ENCODE assay signal across 21 cellular contexts in the genomic region with DNA sequence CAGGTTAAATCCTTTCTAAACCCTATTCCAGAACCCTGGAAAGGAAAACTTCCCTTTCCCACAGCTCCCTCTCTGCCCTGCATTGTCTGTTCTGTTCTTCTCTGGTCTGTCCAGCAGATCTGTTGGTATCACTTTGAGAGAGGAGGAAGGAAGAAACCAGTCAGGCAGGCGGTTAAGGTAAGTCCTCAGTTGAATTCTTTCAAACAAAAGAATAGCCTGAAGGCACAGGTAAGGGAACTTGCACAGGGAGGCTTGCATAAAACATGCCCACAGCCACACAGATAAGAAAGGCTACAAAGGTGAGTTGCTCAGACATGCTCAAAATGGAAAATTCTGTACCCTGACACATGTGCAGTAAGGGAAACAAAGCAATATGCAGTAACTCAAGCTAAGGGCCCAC.
A peak's percentile ranks its signal among the peaks of the same experiment; 100 is the strongest.
DNase-seq lines count a peak whose midpoint lies in the region; ATAC-seq and TF ChIP-seq lines count a peak whose summit lies in the region.
"Had no signal": no experiment of that assay in that cellular context is flagged by ENCODE, and none has a peak within 500 bp of the region (broad histone marks: within the 10 kb centered on the region; RNA-seq: fewer than 3 reads in every experiment).

No MANE protein-coding gene starts in this region.

- H3K4me1 ChIP-seq in breast epithelium (no peaks in the 10 kb centered on the region), trophoblast cell (ENCODE audit: control insufficient read depth in 1 of 2, insufficient read depth in 2 of 2, low read length in 2 of 2) (peaks cover 9 to 19% of the 10 kb centered on the region in 2 experiments)
- H3K4me1 ChIP-seq in CD4-positive, alpha-beta memory T cell (ENCODE audit: insufficient read depth, low read length), result no peaks in the 10 kb centered on the region

- no peak overlapping the region for H3K9ac ChIP-seq in trophoblast cell (ENCODE audit: low read length)
- H3K9ac ChIP-seq: SK-N-SH had no signal

- TF ChIP-seq CTCF in MCF 10A (IDR thresholded peaks at IDR 0.05; ENCODE audit: unreplicated experiment) (no peak), breast epithelium (IDR thresholded peaks at IDR 0.05) (no peak), endothelial cell (IDR thresholded peaks at IDR 0.05; ENCODE audit: unreplicated experiment) (no peak)

- no peak overlapping the region for H2BK120ac ChIP-seq in trophoblast cell (ENCODE audit: insufficient read depth, low read length, poor library complexity)

- H2AFZ ChIP-seq in trophoblast cell (ENCODE audit: insufficient read depth, low read length, poor library complexity), result no peak overlapping the region

- H3K4me3 Mint-ChIP-seq in MCF 10A (ENCODE audit: unreplicated experiment), result no peak overlapping the region
- no peak overlapping the region for H3K4me3 Mint-ChIP-seq in endothelial cell (ENCODE audit: unreplicated experiment)
- H3K4me3 Mint-ChIP-seq in CD4-positive, alpha-beta memory T cell, result no peak overlapping the region

- H3K14ac ChIP-seq in trophoblast cell (ENCODE audit: low read length), result no peak overlapping the region

- H3K27ac ChIP-seq in breast epithelium (no peak overlapping the region), trophoblast cell (ENCODE audit: low read depth, low read length) (no peak overlapping the region)
- H3K27ac ChIP-seq in CD4-positive, alpha-beta memory T cell (ENCODE audit: low read depth, low read length), result no peak overlapping the region
- H3K27ac ChIP-seq: 22Rv1, C4-2B had no signal

- H3K4me1 Mint-ChIP-seq in MCF 10A (ENCODE audit: insufficient read depth, unreplicated experiment), result no peaks in the 10 kb centered on the region
- peaks cover 34% of the 10 kb centered on the region for H3K4me1 Mint-ChIP-seq in endothelial cell (ENCODE audit: unreplicated experiment)
- H3K4me1 Mint-ChIP-seq in CD4-positive, alpha-beta memory T cell, result no peaks in the 10 kb centered on the region

- H3K36me3 ChIP-seq in breast epithelium (no peaks in the 10 kb centered on the region), trophoblast cell (ENCODE audit: control insufficient read depth in 1 of 2, insufficient read depth in 2 of 2, low read length in 2 of 2) (no peaks in the 10 kb centered on the region)
- H3K36me3 ChIP-seq in CD4-positive, alpha-beta memory T cell (ENCODE audit: insufficient read depth, low read length), result no peaks in the 10 kb centered on the region

- H4K91ac ChIP-seq in trophoblast cell (ENCODE audit: low read depth, low read length), result peak overlapping the region; percentile 21

- peak overlapping the region; percentile 29 for H3K4ac ChIP-seq in trophoblast cell (ENCODE audit: low read depth, low read length)

- no peaks in the 10 kb centered on the region for H3K79me2 ChIP-seq in trophoblast cell (ENCODE audit: control insufficient read depth, insufficient read depth, low read length, poor library complexity)

- H2BK5ac ChIP-seq in trophoblast cell (ENCODE audit: low read depth, low read length, poor library complexity), result peak overlapping the region; percentile 33

- no peak overlapping the region for H3K23ac ChIP-seq in trophoblast cell (ENCODE audit: low read length)

- BruUV-seq in MCF 10A (replicated peaks; lab: Mats Ljungman, UMichigan), result no TSS peak

- no CpG with 5 or more reads among the region's 1 CpG for WGBS in trophoblast cell (ENCODE audit: extremely low coverage, insufficient coverage, insufficient read length)

- H3K4me3 ChIP-seq in breast epithelium, result no peak overlapping the region
- no peak overlapping the region for H3K4me3 ChIP-seq in trophoblast cell (ENCODE audit: low read depth, low read length)
- H3K4me3 ChIP-seq in CD4-positive, alpha-beta memory T cell (ENCODE audit: low read length in 2 of 2), result no peak overlapping the region

- DNase-seq in MCF 10A (ENCODE audit: unreplicated experiment), result no peak
- DNase-seq in breast epithelium (ENCODE audit: low spot score in 2 of 2), result no peak
- peak; percentile 26 for DNase-seq in NCI-H226
- no peak for DNase-seq in endothelial cell (ENCODE audit: low spot score)
- peak in 1 of 2 donors; percentile 37 for DNase-seq in trophoblast cell
- no peak for DNase-seq in CD4-positive, alpha-beta memory T cell
- DNase-seq: DMS53, GF-D8, MM.1S, NCI-H1092, NCI-H1436, NCI-H187 treated with DMSO at 0.1 percent for 48 hours, NCI-H510A treated with DMSO at 0.1 percent for 48 hours, NCI-H748 treated with DMSO at 0.1 percent for 48 hours, SIG-M5, SK-N-SH had no signal

- H3K9me3 ChIP-seq in breast epithelium (peaks cover 0 to 11% of the 10 kb centered on the region in 2 donors), trophoblast cell (ENCODE audit: insufficient read depth, low read depth, low read length) (no peaks in the 10 kb centered on the region)
- no peaks in the 10 kb centered on the region for H3K9me3 ChIP-seq in CD4-positive, alpha-beta memory T cell (ENCODE audit: control insufficient read depth in 1 of 2, low read length in 2 of 2)
- H3K9me3 ChIP-seq: SK-N-SH had no signal

- H3K18ac ChIP-seq in trophoblast cell (ENCODE audit: low read length), result no peak overlapping the region

- H2BK12ac ChIP-seq in trophoblast cell (ENCODE audit: low read length), result no peak overlapping the region

- no peak overlapping the region for H3K4me2 ChIP-seq in trophoblast cell (ENCODE audit: low read length)
- H3K4me2 ChIP-seq: SK-N-SH had no signal

- H4K12ac ChIP-seq in trophoblast cell (ENCODE audit: low read depth, low read length), result no peak overlapping the region

- no peaks in the 10 kb centered on the region for H3K27me3 ChIP-seq in breast epithelium
- H3K27me3 ChIP-seq in trophoblast cell (ENCODE audit: insufficient read depth, low read length), result no peaks in the 10 kb centered on the region
- H3K27me3 ChIP-seq in CD4-positive, alpha-beta memory T cell (ENCODE audit: insufficient read depth, low read length), result no peaks in the 10 kb centered on the region

- H3K36me3 Mint-ChIP-seq in MCF 10A (ENCODE audit: insufficient read depth, unreplicated experiment) (no peaks in the 10 kb centered on the region), endothelial cell (ENCODE audit: low read depth, unreplicated experiment) (peaks cover 12% of the 10 kb centered on the region)
- H3K36me3 Mint-ChIP-seq in CD4-positive, alpha-beta memory T cell, result no peaks in the 10 kb centered on the region

- H3K9me3 Mint-ChIP-seq in MCF 10A (ENCODE audit: unreplicated experiment) (peaks cover 52% of the 10 kb centered on the region), endothelial cell (ENCODE audit: unreplicated experiment) (no peaks in the 10 kb centered on the region)
- H3K9me3 Mint-ChIP-seq in CD4-positive, alpha-beta memory T cell, result peaks cover 5 to 25% (median 14%) of the 10 kb centered on the region in 8 donors

- H3K27me3 Mint-ChIP-seq in MCF 10A (ENCODE audit: insufficient read depth, unreplicated experiment) (no peaks in the 10 kb centered on the region), endothelial cell (ENCODE audit: unreplicated experiment) (no peaks in the 10 kb centered on the region)
- H3K27me3 Mint-ChIP-seq in CD4-positive, alpha-beta memory T cell, result no peaks in the 10 kb centered on the region

- H4K8ac ChIP-seq in trophoblast cell (ENCODE audit: low read depth, low read length), result no peak overlapping the region

- H2AK5ac ChIP-seq in trophoblast cell (ENCODE audit: low read length), result no peak overlapping the region

- intact Hi-C loops in MCF 10A (cut with micrococcal nuclease) (no loop called here), breast epithelium (cut with DNase I; ENCODE audit: low total_unique reads) (no loop called here)
- intact Hi-C loops in CD4-positive, alpha-beta memory T cell (cut with micrococcal nuclease), result no loop called here

- H3K27ac Mint-ChIP-seq in MCF 10A (ENCODE audit: low read depth, unreplicated experiment) (peak overlapping the region; percentile 67), endothelial cell (ENCODE audit: unreplicated experiment) (peak overlapping the region; percentile 94)
- no peak overlapping the region for H3K27ac Mint-ChIP-seq in CD4-positive, alpha-beta memory T cell

- H3K79me1 ChIP-seq in trophoblast cell (ENCODE audit: low read length), result peaks cover 20% of the 10 kb centered on the region

- no peak for TF ChIP-seq POLR2A in breast epithelium (IDR thresholded peaks at IDR 0.05)

- ATAC-seq in HG02938 (IDR thresholded peaks at IDR 0.05; ENCODE audit: unreplicated experiment), result no peak
- ATAC-seq in activated CD4-positive, CD25-positive, alpha-beta regulatory T cell treated with anti-CD3 and anti-CD28 coated beads, Interleukin-2, amount 50 U/mL, for 24 hours, result no peak
- ATAC-seq: Panc1 had no signal

- POLR2A ChIA-PET in MCF 10A (lab: Yijun Ruan, JAX), result no interaction called here
- POLR2A ChIA-PET in CD4-positive, alpha-beta memory T cell (lab: Charles Lee; ENCODE audit: partially characterized antibody), result no interaction called here

- CTCF ChIA-PET in MCF 10A (lab: Yijun Ruan, JAX), result no interaction called here
- CTCF ChIA-PET in CD4-positive, alpha-beta memory T cell (lab: Charles Lee; ENCODE audit: partially characterized antibody), result no interaction called here

Comparison
In these comparisons a context has a peak if more than half of its experiments do, and no peak if none do; other contexts are left out.
1. H3K27ac Mint-ChIP-seq: peak in MCF 10A (single experiment) and endothelial cell (single experiment); none in CD4-positive, alpha-beta memory T cell (0 of 7).